2 cellular contexts compared by ENCODE assay signal in genomic region chr10:26841733-26842317, GRCh38.
TF ChIP-seq lines count a peak whose summit lies in the region.

No MANE protein-coding gene starts in this region.

TF ChIP-seq in HEK293, 187 proteins besides CTCF, POLR2A, EP300 and RAD21:
- TF ChIP-seq ZNF146 (tag by site-specific recombination; IDR thresholded peaks at IDR 0.05) (peak; percentile 35; the same call in 1 of the 2 replicates), PRDM6 (tag by site-specific recombination; IDR thresholded peaks at IDR 0.05) (no peak)

TF ChIP-seq in GM12878, 131 proteins besides CTCF, POLR2A, EP300 and RAD21:
- TF ChIP-seq ZNF384 (IDR thresholded peaks at IDR 0.05; ENCODE audit: borderline replicate concordance, low read depth, low read length): no peak
- TF ChIP-seq YY1 (IDR thresholded peaks at IDR 0.05; ENCODE audit: low read depth, low read length): no peak
- no peak for TF ChIP-seq RB1 (IDR thresholded peaks at IDR 0.05; ENCODE audit: borderline replicate concordance)
- no peak for TF ChIP-seq ZBTB4 (CRISPR knock-in tag; IDR thresholded peaks at IDR 0.05)
- no peak for TF ChIP-seq IRF5 (IDR thresholded peaks at IDR 0.05; ENCODE audit: borderline replicate concordance)
- TF ChIP-seq BCL11A (IDR thresholded peaks at IDR 0.05; ENCODE audit: low read depth, low read length): no peak
- no peak for TF ChIP-seq REST (IDR thresholded peaks at IDR 0.05; ENCODE audit: low read depth, low read length)
TF ChIP-seq in GM12878: peak in this region for 0.
